ENCODE assay signal across 23 cellular contexts in the genomic region with DNA sequence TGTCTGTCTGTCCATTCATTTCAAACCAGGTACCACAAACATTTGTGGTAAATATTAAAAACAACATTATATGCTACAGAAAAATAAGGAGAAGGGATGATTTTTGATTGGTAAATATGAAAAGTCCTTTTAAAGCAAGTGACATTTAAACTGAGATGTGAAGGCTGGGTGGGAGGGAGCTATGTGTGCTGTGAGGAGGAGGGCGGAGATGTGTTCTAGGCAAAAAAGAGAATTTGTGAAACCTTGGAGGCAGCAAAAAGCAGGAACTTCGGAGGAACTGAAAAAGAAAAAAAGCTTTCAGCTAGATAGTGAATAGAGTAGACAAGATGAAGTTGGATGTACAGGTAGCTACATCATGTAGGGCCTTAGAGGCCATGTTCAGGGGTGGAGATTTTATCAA. TPM values are rescaled to one million over a fixed set of nuclear protein-coding genes. Genes with fewer than 3 reads are reported as not detected.
DNase-seq lines count a peak whose midpoint lies in the region; ATAC-seq and TF ChIP-seq lines count a peak whose summit lies in the region.
"Had no signal": no experiment of that assay in that cellular context is flagged by ENCODE, and none has a peak within 500 bp of the region (broad histone marks: within the 10 kb centered on the region; RNA-seq: fewer than 3 reads in every experiment).

No MANE protein-coding gene starts in this region.

- POLR2A ChIA-PET in activated naive CD8-positive, alpha-beta T cell treated with anti-CD3 and anti-CD28 coated beads, Interleukin-2, amount 10 ng/mL, durations not matched to agents 7 days and 5 days (lab: Charles Lee) = interaction anchor here (4.9 kb wide), 1 partner anchor 11 kb away, joined by 47 read pairs; the partner anchor contains the start of gene ARAP2

- peak overlapping the region; percentile 98 for H3K27ac Mint-ChIP-seq in T-helper 1 cell treated with Interleukin-12 subunit alpha and Interleukin-12 subunit beta and Interleukin-4 antibody, amounts not matched to agents 30 μg/mL and 1 μg/mL, for 36 hours
- peak overlapping the region; percentile 37 for H3K27ac Mint-ChIP-seq in activated naive CD8-positive, alpha-beta T cell treated with anti-CD3 and anti-CD28 coated beads, Interleukin-2, amount 10 ng/mL, durations not matched to agents 7 days and 5 days
- peak overlapping the region; percentile 83 to 94 for H3K27ac Mint-ChIP-seq in natural killer cell
- H3K27ac Mint-ChIP-seq: HFFc6 had no signal

- H3K79me2 ChIP-seq in Loucy (ENCODE audit: insufficient read depth, low read length) = no peaks in the 10 kb centered on the region
- H3K79me2 ChIP-seq in mammary epithelial cell (ENCODE audit: insufficient read depth, low read length) = no peaks in the 10 kb centered on the region

- no peaks in the 10 kb centered on the region for H3K9me3 ChIP-seq in Loucy (ENCODE audit: insufficient read depth, low read depth, low read length)
- H3K9me3 ChIP-seq in mammary epithelial cell (replicated peaks; ENCODE audit: insufficient read depth, low read length) = no peaks in the 10 kb centered on the region
- H3K9me3 ChIP-seq: breast epithelium, gastroesophageal sphincter, prostate gland had no signal

- H3K4me2 ChIP-seq in Loucy (ENCODE audit: low read depth, low read length, poor library complexity, severe bottlenecking) = no peak overlapping the region
- H3K4me2 ChIP-seq in mammary epithelial cell (ENCODE audit: insufficient read depth, low read depth, low read length) = no peak overlapping the region

- dilution Hi-C loops in mammary epithelial cell (cut with HindIII; ENCODE audit: low sequenced_read_pairs) = no loop called here

- 81% methylated on average over 2 of the region's 2 CpGs for WGBS in mammary epithelial cell (ENCODE audit: low coverage, missing lambda C conversion rate)

- H3K27ac ChIP-seq in mammary epithelial cell (ENCODE audit: insufficient read depth, low read depth, low read length) = no peak overlapping the region
- H3K27ac ChIP-seq: breast epithelium, gastroesophageal sphincter, prostate gland, SK-N-MC had no signal

- H3K4me3 Mint-ChIP-seq in T-helper 1 cell treated with Interleukin-12 subunit alpha and Interleukin-12 subunit beta and Interleukin-4 antibody, amounts not matched to agents 30 μg/mL and 1 μg/mL, for 36 hours = no peak overlapping the region
- no peak overlapping the region for H3K4me3 Mint-ChIP-seq in activated naive CD8-positive, alpha-beta T cell treated with anti-CD3 and anti-CD28 coated beads, Interleukin-2, amount 10 ng/mL, durations not matched to agents 7 days and 5 days
- no peak overlapping the region for H3K4me3 Mint-ChIP-seq in natural killer cell
- H3K4me3 Mint-ChIP-seq: HFFc6, neural crest cell had no signal

- H3F3A ChIP-seq in Loucy (ENCODE audit: low read depth) = no peaks in the 10 kb centered on the region; the same call in 1 of the 2 replicates

- H3K27me3 ChIP-seq in Loucy (ENCODE audit: insufficient read depth, low read length, poor library complexity, severe bottlenecking) = no peaks in the 10 kb centered on the region
- no peaks in the 10 kb centered on the region for H3K27me3 ChIP-seq in mammary epithelial cell (ENCODE audit: insufficient read depth, low read length)
- H3K27me3 ChIP-seq: breast epithelium had no signal

- peaks cover 48% of the 10 kb centered on the region for H3K4me1 ChIP-seq in Loucy (ENCODE audit: insufficient read depth, low read length, poor library complexity, severe bottlenecking)
- no peaks in the 10 kb centered on the region for H3K4me1 ChIP-seq in mammary epithelial cell (ENCODE audit: insufficient read depth, low read length)
- H3K4me1 ChIP-seq: breast epithelium, gastroesophageal sphincter, prostate gland had no signal

- CTCF ChIA-PET in mammary epithelial cell (lab: Charles Lee; ENCODE audit: low non-redundant PET) = no interaction called here

- H2AFZ ChIP-seq in Loucy (ENCODE audit: low read length) = 0 out of 2 replicates have a peak overlapping the region, but pooled peaks have one; percentile 38
- H2AFZ ChIP-seq in mammary epithelial cell (ENCODE audit: low read depth, low read length) = no peak overlapping the region

- H3K36me3 ChIP-seq in Loucy (ENCODE audit: insufficient read depth, low read length) (no peaks in the 10 kb centered on the region), mammary epithelial cell (ENCODE audit: insufficient read depth, low read length) (no peaks in the 10 kb centered on the region)
- H3K36me3 ChIP-seq: breast epithelium, gastroesophageal sphincter, prostate gland had no signal

- in situ Hi-C loops in mammary epithelial cell (cut with MboI; ENCODE audit: low sequenced_read_pairs in 2 of 2) = no loop called here

- TF ChIP-seq CTCF in Loucy (conservative IDR thresholded peaks at IDR 0.05; ENCODE audit: low read length) (no peak), natural killer cell (IDR thresholded peaks at IDR 0.05) (no peak), mammary epithelial cell (conservative IDR thresholded peaks at IDR 0.05 in 1 of 2, IDR thresholded peaks at IDR 0.05 in 1 of 2; ENCODE audit: extremely low read depth in 1 of 2, insufficient read depth in 1 of 2, low read depth in 1 of 2, low read length in 2 of 2) (no peak)

- H4K20me1 ChIP-seq in Loucy (ENCODE audit: insufficient read depth, low read length, poor library complexity, severe bottlenecking) = no peaks in the 10 kb centered on the region
- H4K20me1 ChIP-seq in mammary epithelial cell (ENCODE audit: insufficient read depth, low read length) = no peaks in the 10 kb centered on the region

- DNase-seq in T-helper 1 cell (no peak), natural killer cell (no peak), DMS79 (lab: John Stamatoyannopoulos, UW) (no peak), mammary epithelial cell (no peak), NCI-H1105 treated with DMSO at 0.1 percent for 48 hours (lab: John Stamatoyannopoulos, UW) (no peak)
- DNase-seq in activated naive CD8-positive, alpha-beta T cell treated with anti-CD3 and anti-CD28 coated beads, Interleukin-2, amount 10 ng/mL, durations not matched to agents 7 days and 5 days = no peak
- DNase-seq: 8988T; activated T-cell treated with anti-CD3 and anti-CD28 coated beads, Interleukin-2, amount 50 U/mL, for 1 hour; HFFc6; NCI-H146; NCI-H226; stimulated activated CD4-positive, alpha-beta T cell treated with anti-CD3 and anti-CD28 coated beads, Interleukin-4, amount 100 ng/mL, for 1 hour had no signal

- no peaks in the 10 kb centered on the region for H3K9me2 ChIP-seq in Loucy (replicated peaks; ENCODE audit: low read depth, low read length)

- no peak for ATAC-seq in activated naive CD8-positive, alpha-beta T cell treated with anti-CD3 and anti-CD28 coated beads, Interleukin-2, amount 10 ng/mL, durations not matched to agents 7 days and 5 days (ENCODE audit: low read depth)
- no peak for ATAC-seq in natural killer cell
- ATAC-seq: esophagus mucosa, gastroesophageal sphincter had no signal

- peaks cover 4% of the 10 kb centered on the region for H3K9me3 Mint-ChIP-seq in T-helper 1 cell treated with Interleukin-12 subunit alpha and Interleukin-12 subunit beta and Interleukin-4 antibody, amounts not matched to agents 30 μg/mL and 1 μg/mL, for 36 hours
- H3K9me3 Mint-ChIP-seq in activated naive CD8-positive, alpha-beta T cell treated with anti-CD3 and anti-CD28 coated beads, Interleukin-2, amount 10 ng/mL, durations not matched to agents 7 days and 5 days = peaks cover 4% of the 10 kb centered on the region
- H3K9me3 Mint-ChIP-seq in natural killer cell = no peaks in the 10 kb centered on the region
- H3K9me3 Mint-ChIP-seq: neural crest cell had no signal

- peaks cover 37% of the 10 kb centered on the region for H3K4me1 Mint-ChIP-seq in T-helper 1 cell treated with Interleukin-12 subunit alpha and Interleukin-12 subunit beta and Interleukin-4 antibody, amounts not matched to agents 30 μg/mL and 1 μg/mL, for 36 hours (ENCODE audit: low read depth)
- peaks cover 36% of the 10 kb centered on the region for H3K4me1 Mint-ChIP-seq in activated naive CD8-positive, alpha-beta T cell treated with anti-CD3 and anti-CD28 coated beads, Interleukin-2, amount 10 ng/mL, durations not matched to agents 7 days and 5 days
- peaks cover 53 to 61% of the 10 kb centered on the region in 2 donors for H3K4me1 Mint-ChIP-seq in natural killer cell

- no peaks in the 10 kb centered on the region for H3K27me3 Mint-ChIP-seq in T-helper 1 cell treated with Interleukin-12 subunit alpha and Interleukin-12 subunit beta and Interleukin-4 antibody, amounts not matched to agents 30 μg/mL and 1 μg/mL, for 36 hours (ENCODE audit: low read depth)
- no peaks in the 10 kb centered on the region for H3K27me3 Mint-ChIP-seq in activated naive CD8-positive, alpha-beta T cell treated with anti-CD3 and anti-CD28 coated beads, Interleukin-2, amount 10 ng/mL, durations not matched to agents 7 days and 5 days
- no peaks in the 10 kb centered on the region for H3K27me3 Mint-ChIP-seq in natural killer cell (ENCODE audit: low read depth in 2 of 2)

- H3K36me3 Mint-ChIP-seq in T-helper 1 cell treated with Interleukin-12 subunit alpha and Interleukin-12 subunit beta and Interleukin-4 antibody, amounts not matched to agents 30 μg/mL and 1 μg/mL, for 36 hours (ENCODE audit: low read depth) = peaks cover 8% of the 10 kb centered on the region
- H3K36me3 Mint-ChIP-seq in activated naive CD8-positive, alpha-beta T cell treated with anti-CD3 and anti-CD28 coated beads, Interleukin-2, amount 10 ng/mL, durations not matched to agents 7 days and 5 days = peaks cover 3% of the 10 kb centered on the region
- no peaks in the 10 kb centered on the region for H3K36me3 Mint-ChIP-seq in natural killer cell

- H3K9ac ChIP-seq in Loucy (ENCODE audit: low read depth, low read length, poor library complexity, severe bottlenecking) (no peak overlapping the region), mammary epithelial cell (ENCODE audit: insufficient read depth, low read length) (no peak overlapping the region)

- intact Hi-C loops in natural killer cell (cut with micrococcal nuclease) (loop anchor here (2.0 kb wide), 1 partner anchor 14 kb away; no protein-coding TSS in a partner anchor), mammary epithelial cell (cut with micrococcal nuclease) (no loop called here)

- no peak overlapping the region for H3K4me3 ChIP-seq in Loucy (ENCODE audit: low read length, poor library complexity, severe bottlenecking)
- H3K4me3 ChIP-seq in mammary epithelial cell (replicated peaks in 1 of 3; ENCODE audit: insufficient read depth in 1 of 3, low read depth in 2 of 3, low read length in 3 of 3) = no peak overlapping the region
- H3K4me3 ChIP-seq: breast epithelium, gastroesophageal sphincter, prostate gland, SK-N-MC had no signal

- BruUV-seq in mammary epithelial cell (replicated peaks; lab: Mats Ljungman, UMichigan) = no TSS peak

RNA-seq across cellular contexts. Expression of gene ARAP2, which starts 10.0 kb away (rescaled TPM):
- total RNA-seq in activated naive CD8-positive, alpha-beta T cell treated with anti-CD3 and anti-CD28 coated beads, Interleukin-2, amount 10 ng/mL, durations not matched to agents 7 days and 5 days = 10 to 100 TPM; 63.7 to 70.3 TPM
- total RNA-seq in natural killer cell (100 to 1,000 TPM; 199 to 295 (median 270) TPM), mammary epithelial cell (10 to 100 TPM; 13.1 to 25.2 TPM)
- polyA plus RNA-seq in mammary epithelial cell = 2.8 TPM
- polyA minus RNA-seq in mammary epithelial cell = 7.0 TPM
- total RNA-seq: HFFc6 had no signal
- polyA plus RNA-seq: BJ had no signal

RNA-seq across cellular contexts. Expression of gene DTHD1, which starts 27.1 kb away (rescaled TPM):
- total RNA-seq in activated naive CD8-positive, alpha-beta T cell treated with anti-CD3 and anti-CD28 coated beads, Interleukin-2, amount 10 ng/mL, durations not matched to agents 7 days and 5 days = 1 to 10 TPM; 4.7 to 5.4 TPM
- total RNA-seq in natural killer cell (10 to 100 TPM; 67.0 to 95.4 (median 81.5) TPM), mammary epithelial cell (not detected)
- not detected for polyA plus RNA-seq in mammary epithelial cell
- not detected for polyA minus RNA-seq in mammary epithelial cell
- total RNA-seq: dermis microvascular lymphatic vessel endothelial cell, HFFc6, MCF 10A, neural crest cell had no signal
- polyA plus RNA-seq: BJ had no signal

Comparison
In these comparisons a context has a peak if more than half of its experiments do, and no peak if none do; other contexts are left out.
1. H3K27ac Mint-ChIP-seq: peak in every context shown above with its lines; median percentile 98 in T-helper 1 cell treated with Interleukin-12 subunit alpha and Interleukin-12 subunit beta and Interleukin-4 antibody, amounts not matched to agents 30 μg/mL and 1 μg/mL, for 36 hours; 88 in natural killer cell; 37 in activated naive CD8-positive, alpha-beta T cell treated with anti-CD3 and anti-CD28 coated beads, Interleukin-2, amount 10 ng/mL, durations not matched to agents 7 days and 5 days.
2. RNA of gene DTHD1, which starts 27.1 kb away (total RNA-seq): 67.0 to 95.4 TPM in natural killer cell; 4.7 to 5.4 TPM in activated naive CD8-positive, alpha-beta T cell treated with anti-CD3 and anti-CD28 coated beads, Interleukin-2, amount 10 ng/mL, durations not matched to agents 7 days and 5 days and not detected in mammary epithelial cell; every median in the first group is over 10 times any median in the second.